ENCODE assay signal across 16 cellular contexts in genomic region chr15:54810496-54810895, GRCh38.
A peak's percentile ranks its signal among the peaks of the same experiment; 100 is the strongest.
DNase-seq lines count a peak whose midpoint lies in the region; ATAC-seq lines count a peak whose summit lies in the region.
"Had no signal": no experiment of that assay in that cellular context is flagged by ENCODE, and none has a peak within 500 bp of the region (broad histone marks: within the 10 kb centered on the region; RNA-seq: fewer than 3 reads in every experiment).

No MANE protein-coding gene starts in this region.

- in situ Hi-C loops in G401 (cut with HindIII; ENCODE audit: low sequenced_read_pairs): no loop called here

- ATAC-seq in GM19397 (IDR thresholded peaks at IDR 0.05; ENCODE audit: unreplicated experiment): no peak
- ATAC-seq: CD8-positive, alpha-beta T cell; HCT116 had no signal

- DNase-seq in NCI-H2171 treated with DMSO at 0.1 percent for 48 hours (lab: John Stamatoyannopoulos, UW) (peak; percentile 1), NCI-H2171 (lab: John Stamatoyannopoulos, UW) (no peak), G401 (ENCODE audit: low spot score) (peak; percentile 65), NCI-H524 treated with DMSO at 0.1 percent for 48 hours (lab: John Stamatoyannopoulos, UW) (peak; percentile 4), midbrain (lab: John Stamatoyannopoulos, UW) (no peak)
- DNase-seq in central memory CD4-positive, alpha-beta T cell: no peak
- DNase-seq: Caco-2; CD4-positive, CD25-positive, alpha-beta regulatory T cell; CD8-positive, alpha-beta T cell; DMS53; DMS79 treated with DMSO at 0.1 percent for 48 hours; GM23248; H7; HFFc6 had no signal

Comparison
In these comparisons a context has a peak if more than half of its experiments do, and no peak if none do; other contexts are left out.
1. DNase-seq: peak in NCI-H2171 treated with DMSO at 0.1 percent for 48 hours (single experiment), G401 (single experiment) and NCI-H524 treated with DMSO at 0.1 percent for 48 hours (single experiment); none in NCI-H2171 (single experiment), midbrain (single experiment) and central memory CD4-positive, alpha-beta T cell (single experiment).